13 cellular contexts compared by ENCODE assay signal in the genomic region with DNA sequence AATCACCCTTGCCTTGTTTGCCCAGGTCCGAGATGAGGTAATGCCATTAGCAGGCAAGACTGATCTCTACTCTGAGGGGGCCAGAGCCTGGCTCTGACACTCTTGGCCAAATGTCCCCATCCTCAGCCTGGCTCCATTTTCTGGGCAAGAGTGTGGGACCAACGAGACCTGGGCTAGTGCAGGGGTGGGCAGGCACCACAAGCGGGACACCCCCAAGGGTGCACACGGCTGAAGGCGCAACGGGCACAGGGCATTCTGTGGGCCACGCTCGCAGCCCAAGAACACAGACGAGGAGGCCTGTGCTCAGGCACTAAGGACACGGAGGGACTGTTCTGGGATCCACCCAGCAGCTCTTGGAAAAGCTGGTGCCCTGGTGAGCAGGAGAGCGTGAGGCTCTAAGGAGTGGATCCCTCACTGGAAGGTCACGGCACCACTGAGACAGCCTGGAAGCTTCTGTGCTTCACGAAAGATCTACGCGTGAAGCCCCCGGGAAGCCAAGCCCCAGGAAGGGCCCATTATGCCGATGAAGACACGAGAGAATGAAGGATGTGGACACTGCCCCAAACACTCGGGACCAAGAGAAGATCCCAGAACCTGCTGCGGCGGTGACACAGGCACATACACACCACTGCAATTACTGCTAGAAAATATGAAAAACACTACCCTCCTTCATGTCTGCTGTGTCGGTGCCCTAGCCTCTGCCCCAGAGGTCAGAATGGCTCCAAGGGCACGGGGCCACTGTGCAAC.
DNase-seq lines count a peak whose midpoint lies in the region; ATAC-seq and TF ChIP-seq lines count a peak whose summit lies in the region.
"Had no signal": no experiment of that assay in that cellular context is flagged by ENCODE, and none has a peak within 500 bp of the region (broad histone marks: within the 10 kb centered on the region; RNA-seq: fewer than 3 reads in every experiment).

No MANE protein-coding gene starts in this region.

- in situ Hi-C loops in ACHN (cut with HindIII; ENCODE audit: low pct_ligation_motif_present, low pct_unique_long_range_greater_than_20kb, low sequenced_read_pairs) = no loop called here

- H3K9me3 ChIP-seq in BLaER1 (peaks cover 12% of the 10 kb centered on the region), DND-41 (ENCODE audit: insufficient read depth, low read length, severe bottlenecking) (no peaks in the 10 kb centered on the region), esophagus muscularis mucosa (peaks cover 0 to 5% (median 0%) of the 10 kb centered on the region in 4 donors)

- no peak for TF ChIP-seq POLR2A in esophagus muscularis mucosa (IDR thresholded peaks at IDR 0.05; ENCODE audit: low read depth)

- DNase-seq in DND-41 (no peak), esophagus muscularis mucosa (ENCODE audit: extremely low spot score) (no peak), progenitor cell of endocrine pancreas (ENCODE audit: low spot score, unreplicated experiment) (no peak), NCI-H774 (lab: John Stamatoyannopoulos, UW) (no peak), cerebellum (ENCODE audit: low spot score) (no peak), ACHN (no peak)
- DNase-seq: activated naive CD8-positive, alpha-beta T cell treated with anti-CD3 and anti-CD28 coated beads, Interleukin-2, amount 10 ng/mL, durations not matched to agents 7 days and 5 days; activated T-cell treated with anti-CD3 and anti-CD28 coated beads for 4 hours; NCI-H2171 had no signal

- H3K27ac ChIP-seq in BLaER1 = peak overlapping the region; percentile 50
- H3K27ac ChIP-seq in DND-41 (ENCODE audit: low read length) = peak overlapping the region; percentile 55
- H3K27ac ChIP-seq in esophagus muscularis mucosa (replicated peaks in 1 of 4) = peak overlapping the region; percentile 81 to 88 (median 83)
- H3K27ac ChIP-seq: cardiac muscle cell had no signal

- peaks cover 12% of the 10 kb centered on the region for H3K9me3 Mint-ChIP-seq in progenitor cell of endocrine pancreas (ENCODE audit: low read depth)

- no peak overlapping the region for H2AFZ ChIP-seq in DND-41 (ENCODE audit: low read depth, low read length)

- peak overlapping the region; percentile 80 for H3K27ac Mint-ChIP-seq in progenitor cell of endocrine pancreas
- H3K27ac Mint-ChIP-seq: stimulated activated memory B cell treated with anti-CD40 and anti-IgM and Interleukin-4, amounts not matched to agents 10 μg/mL and 1 μg/mL and 100 μg/mL, for 72 hours had no signal

- 88% methylated on average over 16 of the region's 23 CpGs for WGBS in esophagus muscularis mucosa

- H3K4me3 Mint-ChIP-seq in progenitor cell of endocrine pancreas (ENCODE audit: low read depth) = no peak overlapping the region
- H3K4me3 Mint-ChIP-seq: stimulated activated memory B cell treated with anti-CD40 and anti-IgM and Interleukin-4, amounts not matched to agents 10 μg/mL and 1 μg/mL and 100 μg/mL, for 72 hours had no signal

- peaks cover 99% of the 10 kb centered on the region for H3K79me2 ChIP-seq in DND-41 (ENCODE audit: insufficient read depth, low read length)

- H3K4me1 ChIP-seq in BLaER1 = peaks cover 88% of the 10 kb centered on the region
- H3K4me1 ChIP-seq in DND-41 (ENCODE audit: insufficient read depth, low read length) = peaks cover 98% of the 10 kb centered on the region
- H3K4me1 ChIP-seq in esophagus muscularis mucosa = peaks cover 75 to 98% (median 94%) of the 10 kb centered on the region in 4 donors

- peaks cover 10% of the 10 kb centered on the region for H3K4me1 Mint-ChIP-seq in progenitor cell of endocrine pancreas (ENCODE audit: low read depth)

- no peak for TF ChIP-seq EP300 in esophagus muscularis mucosa (IDR thresholded peaks at IDR 0.05)

- H3K27me3 Mint-ChIP-seq in progenitor cell of endocrine pancreas = no peaks in the 10 kb centered on the region
- H3K27me3 Mint-ChIP-seq: activated naive CD8-positive, alpha-beta T cell treated with anti-CD3 and anti-CD28 coated beads, Interleukin-2, amount 10 ng/mL, durations not matched to agents 7 days and 5 days had no signal

- H3K4me2 ChIP-seq in BLaER1 (peak overlapping the region; percentile 65), DND-41 (ENCODE audit: insufficient read depth, low read length) (0 out of 2 replicates have a peak overlapping the region, but pooled peaks have one; percentile 8)

- H3K4me3 ChIP-seq in BLaER1 = no peak overlapping the region
- no peak overlapping the region for H3K4me3 ChIP-seq in DND-41 (ENCODE audit: low read depth in 1 of 2, low read length in 2 of 2)
- H3K4me3 ChIP-seq in esophagus muscularis mucosa = no peak overlapping the region
- H3K4me3 ChIP-seq: cardiac muscle cell had no signal

- intact Hi-C loops in esophagus muscularis mucosa (cut with DNase I) = no loop called here

- H3K27me3 ChIP-seq in BLaER1 (no peaks in the 10 kb centered on the region), DND-41 (ENCODE audit: insufficient read depth, low read length, poor library complexity) (no peaks in the 10 kb centered on the region), esophagus muscularis mucosa (no peaks in the 10 kb centered on the region)
- H3K27me3 ChIP-seq: cardiac muscle cell had no signal

- H4K20me1 ChIP-seq in BLaER1 = peaks cover 76% of the 10 kb centered on the region
- H4K20me1 ChIP-seq in DND-41 (ENCODE audit: insufficient read depth, low read length) = peaks cover 95% of the 10 kb centered on the region

- H3K9ac ChIP-seq in BLaER1 (no peak overlapping the region), DND-41 (ENCODE audit: low read depth, low read length) (peak overlapping the region; percentile 5; the same call in 1 of the 2 replicates)

- TF ChIP-seq CTCF in DND-41 (IDR thresholded peaks at IDR 0.05; ENCODE audit: borderline replicate concordance, extremely low read depth, low read length, poor library complexity, severe bottlenecking) (no peak), esophagus muscularis mucosa (IDR thresholded peaks at IDR 0.05) (no peak), progenitor cell of endocrine pancreas (IDR thresholded peaks at IDR 0.05; ENCODE audit: unreplicated experiment) (no peak)

- peaks cover 6% of the 10 kb centered on the region for H3K36me3 ChIP-seq in BLaER1
- H3K36me3 ChIP-seq in DND-41 (ENCODE audit: insufficient read depth, low read length) = peaks cover 83% of the 10 kb centered on the region
- no peaks in the 10 kb centered on the region for H3K36me3 ChIP-seq in esophagus muscularis mucosa
- H3K36me3 ChIP-seq: cardiac muscle cell had no signal

- H3K36me3 Mint-ChIP-seq in progenitor cell of endocrine pancreas (ENCODE audit: insufficient read depth) = peaks cover 11% of the 10 kb centered on the region

- ATAC-seq in DND-41 (ENCODE audit: insufficient read depth, low read depth) = no peak
- no peak for ATAC-seq in GM18909 (IDR thresholded peaks at IDR 0.05; ENCODE audit: poor library complexity, unreplicated experiment)
- ATAC-seq: stimulated activated memory B cell treated with anti-CD40 and anti-IgM and Interleukin-4, amounts not matched to agents 10 μg/mL and 1 μg/mL and 100 μg/mL, for 72 hours had no signal
